20 cellular contexts compared by ENCODE assay signal in genomic region chr11:76253416-76253815, GRCh38. TPM values are rescaled to one million over a fixed set of nuclear protein-coding genes. Genes with fewer than 3 reads are reported as not detected.
"Had no signal": no experiment of that assay in that cellular context is flagged by ENCODE, and none has a peak within 500 bp of the region (broad histone marks: within the 10 kb centered on the region; RNA-seq: fewer than 3 reads in every experiment).

No MANE protein-coding gene starts in this region.

- H3K27me3 ChIP-seq: adrenal gland, heart left ventricle, sigmoid colon, testis had no signal

- H3K36me3 ChIP-seq: adrenal gland, heart left ventricle, sigmoid colon, spleen, WERI-Rb-1 had no signal

- H3K27ac ChIP-seq: adrenal gland, heart left ventricle, sigmoid colon, spleen, testis, WERI-Rb-1 had no signal

- H3K36me3 Mint-ChIP-seq: stimulated activated memory B cell treated with anti-CD40 and anti-IgM and Interleukin-4, amounts not matched to agents 10 μg/mL and 1 μg/mL and 100 μg/mL, for 72 hours; type B pancreatic cell had no signal

- H3K4me1 Mint-ChIP-seq: naive B cell; stimulated activated memory B cell treated with anti-CD40 and anti-IgM and Interleukin-4, amounts not matched to agents 10 μg/mL and 1 μg/mL and 100 μg/mL, for 72 hours had no signal

- DNase-seq: activated CD4-positive, alpha-beta T cell treated with anti-CD3 and anti-CD28 coated beads for 1 hour; activated effector memory CD4-positive, alpha-beta T cell treated with anti-CD3 and anti-CD28 coated beads, Interleukin-2, amount 50 U/mL, for 16 hours; activated naive CD4-positive, alpha-beta T cell treated with anti-CD3 and anti-CD28 coated beads, Interleukin-2, amount 50 U/mL, for 16 hours; activated T-cell treated with anti-CD3 and anti-CD28 coated beads, Interleukin-2, amount 50 U/mL, for 72 hours; adrenal gland; cerebellar nuclear complex; cortex of kidney; erythroblast; foreskin melanocyte; left ventricle myocardium superior; naive B cell; sigmoid colon; spleen; stimulated activated CD4-positive, alpha-beta T cell treated with anti-CD3 and anti-CD28 coated beads, Interleukin-4, amount 100 ng/mL, for 4 hours; testis; WERI-Rb-1 had no signal

- H3K9me3 ChIP-seq: adrenal gland, sigmoid colon, testis had no signal

- H3K4me1 ChIP-seq: adrenal gland, sigmoid colon, testis had no signal

- H3K4me3 ChIP-seq: adrenal gland, heart left ventricle, sigmoid colon, spleen, testis had no signal

- H3K4me3 Mint-ChIP-seq: activated T-cell treated with anti-CD3 and anti-CD28 coated beads, Interleukin-2, amount 50 U/mL, for 72 hours; naive B cell; stimulated activated memory B cell treated with anti-CD40 and anti-IgM and Interleukin-4, amounts not matched to agents 10 μg/mL and 1 μg/mL and 100 μg/mL, for 72 hours; type B pancreatic cell had no signal

- H3K9me3 Mint-ChIP-seq: type B pancreatic cell had no signal

- H3K27ac Mint-ChIP-seq: activated T-cell treated with anti-CD3 and anti-CD28 coated beads, Interleukin-2, amount 50 U/mL, for 72 hours; stimulated activated memory B cell treated with anti-CD40 and anti-IgM and Interleukin-4, amounts not matched to agents 10 μg/mL and 1 μg/mL and 100 μg/mL, for 72 hours; type B pancreatic cell had no signal

- ATAC-seq: activated T-cell treated with anti-CD3 and anti-CD28 coated beads, Interleukin-2, amount 50 U/mL, for 72 hours; heart left ventricle; left ventricle myocardium superior; stimulated activated memory B cell treated with anti-CD40 and anti-IgM and Interleukin-4, amounts not matched to agents 10 μg/mL and 1 μg/mL and 100 μg/mL, for 72 hours had no signal

RNA-seq across cellular contexts. Expression of gene WNT11, which starts 47.1 kb away (rescaled TPM):
- total RNA-seq: bronchial epithelial cell had no signal
